Comparison of ENCODE assay signal across 8 cellular contexts in genomic region chr18:53739700-53740099, GRCh38.
"Had no signal": no experiment of that assay in that cellular context is flagged by ENCODE, and none has a peak within 500 bp of the region (broad histone marks: within the 10 kb centered on the region; RNA-seq: fewer than 3 reads in every experiment).

No MANE protein-coding gene starts in this region.

- FAIRE-seq: G401.6, GM12878, GM12891, GM12892, GM18507, GM19239 had no signal

- ATAC-seq: GM12878 had no signal

- DNase-seq: GDM1, GF-D8 had no signal

- H3K4me3 ChIP-seq: GM12878 had no signal
